In the genomic region with DNA sequence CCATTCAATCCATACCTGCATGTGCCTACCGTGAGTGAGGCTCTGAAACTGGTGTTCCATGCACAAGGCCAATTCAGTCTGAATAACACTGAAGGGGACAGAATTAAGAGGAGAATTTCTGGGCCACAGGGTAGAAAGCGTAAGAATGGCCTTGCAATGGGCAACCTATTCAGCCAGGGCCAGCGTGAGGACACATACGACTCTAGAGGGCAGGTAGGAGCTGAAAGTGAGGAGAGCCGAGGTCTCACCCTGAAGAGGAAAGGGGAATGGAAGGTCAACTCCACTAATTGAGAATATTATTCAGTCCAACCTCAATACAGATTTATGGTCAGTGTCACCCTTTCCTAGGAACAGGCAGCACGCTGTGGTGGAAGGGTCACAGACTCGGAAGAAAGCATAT, we compare ENCODE assay signal across 28 cellular contexts.
"Had no signal": no experiment of that assay in that cellular context is flagged by ENCODE, and none has a peak within 500 bp of the region (broad histone marks: within the 10 kb centered on the region; RNA-seq: fewer than 3 reads in every experiment).

No MANE protein-coding gene starts in this region.

- H3K9ac ChIP-seq: neural progenitor cell, parathyroid adenoma had no signal

- H2AFZ ChIP-seq: parathyroid adenoma had no signal

- H3K4me1 Mint-ChIP-seq: naive thymus-derived CD4-positive, alpha-beta T cell; nephron; neural progenitor cell; stimulated activated effector memory CD8-positive, alpha-beta T cell treated with anti-CD3 and anti-CD28 coated beads, Interleukin-12 subunit alpha, Interleukin-12 subunit beta, amount 100 ng/mL, for 72 hours had no signal

- H3K36me3 ChIP-seq: esophagus squamous epithelium, heart right ventricle, neural progenitor cell, stomach, thyroid gland had no signal

- H3K9me3 Mint-ChIP-seq: neural progenitor cell had no signal

- H3K4me3 ChIP-seq: coronary artery, esophagus squamous epithelium, heart right ventricle, neural progenitor cell, stomach, thyroid gland had no signal

- DNase-seq: dermis blood vessel endothelial cell; effector memory CD4-positive, alpha-beta T cell; erythroblast; esophagus squamous epithelium; foreskin melanocyte; glutamatergic neuron; heart right ventricle; hippocampal formation; kidney; mesenchymal stem cell; midbrain; naive thymus-derived CD4-positive, alpha-beta T cell; stimulated activated CD4-positive, alpha-beta T cell treated with anti-CD3 and anti-CD28 coated beads, Interleukin-2, amount 100 ng/mL, for 24 hours; stimulated activated CD4-positive, alpha-beta T cell treated with anti-CD3 and anti-CD28 coated beads, Interleukin-4, amount 100 ng/mL, for 24 hours; stimulated activated naive CD4-positive, alpha-beta T cell treated with Interleukin-2 at 50 U/mL for 16 hours; stomach; thyroid gland; trophoblast cell had no signal

- H3K36me3 Mint-ChIP-seq: naive thymus-derived CD4-positive, alpha-beta T cell; stimulated activated effector memory CD8-positive, alpha-beta T cell treated with anti-CD3 and anti-CD28 coated beads, Interleukin-12 subunit alpha, Interleukin-12 subunit beta, amount 100 ng/mL, for 72 hours had no signal

- H3K27me3 Mint-ChIP-seq: naive thymus-derived CD4-positive, alpha-beta T cell; progenitor cell of endocrine pancreas had no signal

- H3K79me2 ChIP-seq: parathyroid adenoma had no signal

- H3K4me1 ChIP-seq: esophagus squamous epithelium, heart right ventricle, neural progenitor cell, parathyroid adenoma, stomach, thyroid gland had no signal

- H3K4me2 ChIP-seq: neural progenitor cell had no signal

- ATAC-seq: heart right ventricle; left lobe of liver; naive thymus-derived CD4-positive, alpha-beta T cell; sciatic nerve; stimulated activated effector memory CD8-positive, alpha-beta T cell treated with anti-CD3 and anti-CD28 coated beads, Interleukin-12 subunit alpha, Interleukin-12 subunit beta, amount 100 ng/mL, for 72 hours had no signal

- H3K27ac Mint-ChIP-seq: naive thymus-derived CD4-positive, alpha-beta T cell; nephron; neural progenitor cell; progenitor cell of endocrine pancreas; stimulated activated effector memory CD8-positive, alpha-beta T cell treated with anti-CD3 and anti-CD28 coated beads, Interleukin-12 subunit alpha, Interleukin-12 subunit beta, amount 100 ng/mL, for 72 hours had no signal

- H3K9me3 ChIP-seq: esophagus squamous epithelium, thyroid gland had no signal

- H3K27ac ChIP-seq: coronary artery, esophagus squamous epithelium, heart right ventricle, neural progenitor cell, parathyroid adenoma, stomach, thyroid gland had no signal

- FAIRE-seq: endometrium, kidney, urothelium cell line had no signal

- H3K27me3 ChIP-seq: esophagus squamous epithelium, heart right ventricle, neural progenitor cell, stomach, thyroid gland had no signal

- H3K4me3 Mint-ChIP-seq: naive thymus-derived CD4-positive, alpha-beta T cell; nephron; neural progenitor cell; stimulated activated effector memory CD8-positive, alpha-beta T cell treated with anti-CD3 and anti-CD28 coated beads, Interleukin-12 subunit alpha, Interleukin-12 subunit beta, amount 100 ng/mL, for 72 hours had no signal
